12 cellular contexts compared by ENCODE assay signal in genomic region chr11:112655386-112655785, GRCh38.
A peak's percentile ranks its signal among the peaks of the same experiment; 100 is the strongest.
DNase-seq lines count a peak whose midpoint lies in the region; ATAC-seq, FAIRE-seq and TF ChIP-seq lines count a peak whose summit lies in the region.
"Had no signal": no experiment of that assay in that cellular context is flagged by ENCODE, and none has a peak within 500 bp of the region (broad histone marks: within the 10 kb centered on the region; RNA-seq: fewer than 3 reads in every experiment).

No MANE protein-coding gene starts in this region.

- peak; percentile 92 for DNase-seq in GM04504 (ENCODE audit: low read depth)
- DNase-seq in astrocyte (ENCODE audit: low read depth), result peak; percentile 86
- peak; percentile 74 to 87 for DNase-seq in heart right ventricle
- DNase-seq in sigmoid colon, result peak; percentile 84
- no peak for DNase-seq in activated CD8-positive, alpha-beta T cell treated with anti-CD3 and anti-CD28 coated beads, Interleukin-2, amount 10 ng/mL, durations not matched to agents 7 days and 5 days
- no peak for DNase-seq in NOMO-1 treated with DMSO at 0.1 percent for 48 hours (lab: John Stamatoyannopoulos, UW; ENCODE audit: unreplicated experiment)
- no peak for DNase-seq in endothelial cell (ENCODE audit: low spot score)
- DNase-seq: DMS79 treated with DMSO at 0.1 percent for 48 hours; NCI-H2171 treated with DMSO at 0.1 percent for 48 hours; stimulated activated naive CD8-positive, alpha-beta T cell treated with anti-CD3 and anti-CD28 coated beads, Interleukin-15, Interleukin-2, amounts not matched to agents 100 U/mL and 50 U/mL, for 24 hours; T-helper 9 cell had no signal

- H3K9me3 Mint-ChIP-seq in astrocyte (ENCODE audit: unreplicated experiment), result peaks cover 2% of the 10 kb centered on the region
- no peaks in the 10 kb centered on the region for H3K9me3 Mint-ChIP-seq in activated CD8-positive, alpha-beta T cell treated with anti-CD3 and anti-CD28 coated beads, Interleukin-2, amount 10 ng/mL, durations not matched to agents 7 days and 5 days (ENCODE audit: insufficient read depth)
- no peaks in the 10 kb centered on the region for H3K9me3 Mint-ChIP-seq in endothelial cell (ENCODE audit: unreplicated experiment)

- H4K20me1 ChIP-seq in astrocyte (ENCODE audit: insufficient read depth, low read length), result no peaks in the 10 kb centered on the region

- H3K4me3 Mint-ChIP-seq in astrocyte (ENCODE audit: unreplicated experiment) (no peak overlapping the region), endothelial cell (ENCODE audit: unreplicated experiment) (no peak overlapping the region)
- no peak overlapping the region for H3K4me3 Mint-ChIP-seq in activated CD8-positive, alpha-beta T cell treated with anti-CD3 and anti-CD28 coated beads, Interleukin-2, amount 10 ng/mL, durations not matched to agents 7 days and 5 days

- H3K27me3 ChIP-seq in astrocyte (ENCODE audit: insufficient read depth, low read length) (peaks cover 3% of the 10 kb centered on the region), heart right ventricle (no peaks in the 10 kb centered on the region), sigmoid colon (no peaks in the 10 kb centered on the region)

- peaks cover 4% of the 10 kb centered on the region for H3K27me3 Mint-ChIP-seq in astrocyte (ENCODE audit: low read depth, unreplicated experiment)
- peaks cover 2% of the 10 kb centered on the region for H3K27me3 Mint-ChIP-seq in activated CD8-positive, alpha-beta T cell treated with anti-CD3 and anti-CD28 coated beads, Interleukin-2, amount 10 ng/mL, durations not matched to agents 7 days and 5 days (ENCODE audit: low read depth)
- no peaks in the 10 kb centered on the region for H3K27me3 Mint-ChIP-seq in endothelial cell (ENCODE audit: unreplicated experiment)

- H3K4me3 ChIP-seq in astrocyte (ENCODE audit: insufficient read depth, low read depth, low read length) (no peak overlapping the region), heart right ventricle (no peak overlapping the region), sigmoid colon (no peak overlapping the region)

- intact Hi-C loops in heart right ventricle (cut with DNase I) (loop anchor here in 6 of 10 donors (10.0 kb wide), 6 partner anchors 99 to 629 kb away; partner anchors contain the start of gene NCAM1 (in 1 of the 6)), sigmoid colon (cut with DNase I) (no loop called here)

- FAIRE-seq in astrocyte (lab: Jason Lieb, UNC), result peak; percentile 39

- no peak overlapping the region for H2AFZ ChIP-seq in astrocyte (ENCODE audit: low read depth, low read length)

- H3K4me1 ChIP-seq in astrocyte (ENCODE audit: insufficient read depth, low read length), result peaks cover 20% of the 10 kb centered on the region
- peaks cover 8 to 67% (median 22%) of the 10 kb centered on the region in 9 donors for H3K4me1 ChIP-seq in heart right ventricle
- peaks cover 0 to 14% (median 2%) of the 10 kb centered on the region in 4 donors for H3K4me1 ChIP-seq in sigmoid colon

- 6 to 15% methylated on average over 2 of the region's 2 CpGs for WGBS in heart right ventricle, 2 donors
- 43 to 52% methylated on average over 2 of the region's 2 CpGs for WGBS in sigmoid colon, 2 donors

- no peak overlapping the region for H3K9ac ChIP-seq in astrocyte (ENCODE audit: low read length)

- TF ChIP-seq CTCF in astrocyte (IDR thresholded peaks at IDR 0.05; ENCODE audit: insufficient read depth, low read depth, low read length) (no peak), heart right ventricle (IDR thresholded peaks at IDR 0.05) (peak in 6 of 9 donors; percentile 8 to 47 (median 29)), sigmoid colon (IDR thresholded peaks at IDR 0.05) (no peak), endothelial cell (IDR thresholded peaks at IDR 0.05; ENCODE audit: unreplicated experiment) (no peak)

- peak; percentile 55 to 87 (median 84) for ATAC-seq in heart right ventricle
- no peak for ATAC-seq in activated CD8-positive, alpha-beta T cell treated with anti-CD3 and anti-CD28 coated beads, Interleukin-2, amount 10 ng/mL, durations not matched to agents 7 days and 5 days
- no peak for ATAC-seq in HG02642 (IDR thresholded peaks at IDR 0.05; ENCODE audit: poor library complexity, unreplicated experiment)
- ATAC-seq: stimulated activated naive CD8-positive, alpha-beta T cell treated with anti-CD3 and anti-CD28 coated beads, Interleukin-15, Interleukin-2, amounts not matched to agents 100 U/mL and 50 U/mL, for 24 hours had no signal

- CTCF ChIA-PET in activated CD8-positive, alpha-beta T cell treated with anti-CD3 and anti-CD28 coated beads, Interleukin-2, amount 10 ng/mL, durations not matched to agents 7 days and 5 days (lab: Charles Lee), result no interaction called here

- no peak for TF ChIP-seq EP300 in sigmoid colon (IDR thresholded peaks at IDR 0.05)

- H3K4me2 ChIP-seq in astrocyte (ENCODE audit: low read length), result no peak overlapping the region

- peaks cover 17% of the 10 kb centered on the region for H3K4me1 Mint-ChIP-seq in astrocyte (ENCODE audit: low read depth, unreplicated experiment)
- no peaks in the 10 kb centered on the region for H3K4me1 Mint-ChIP-seq in activated CD8-positive, alpha-beta T cell treated with anti-CD3 and anti-CD28 coated beads, Interleukin-2, amount 10 ng/mL, durations not matched to agents 7 days and 5 days (ENCODE audit: low read depth)
- no peaks in the 10 kb centered on the region for H3K4me1 Mint-ChIP-seq in endothelial cell (ENCODE audit: unreplicated experiment)

- no peaks in the 10 kb centered on the region for H3K9me3 ChIP-seq in astrocyte (ENCODE audit: insufficient read depth, low read depth, low read length)
- no peaks in the 10 kb centered on the region for H3K9me3 ChIP-seq in heart right ventricle
- no peaks in the 10 kb centered on the region for H3K9me3 ChIP-seq in sigmoid colon

- H3K27ac ChIP-seq in astrocyte (ENCODE audit: low read depth, low read length) (no peak overlapping the region), heart right ventricle (peak overlapping the region in 7 of 10 donors; percentile 17 to 72 (median 48)), sigmoid colon (no peak overlapping the region)

- POLR2A ChIA-PET in activated CD8-positive, alpha-beta T cell treated with anti-CD3 and anti-CD28 coated beads, Interleukin-2, amount 10 ng/mL, durations not matched to agents 7 days and 5 days (lab: Charles Lee), result no interaction called here

- TF ChIP-seq POLR2A in sigmoid colon (IDR thresholded peaks at IDR 0.05), result no peak

- H3K27ac Mint-ChIP-seq in astrocyte (ENCODE audit: unreplicated experiment) (no peak overlapping the region), endothelial cell (ENCODE audit: unreplicated experiment) (no peak overlapping the region)
- no peak overlapping the region for H3K27ac Mint-ChIP-seq in activated CD8-positive, alpha-beta T cell treated with anti-CD3 and anti-CD28 coated beads, Interleukin-2, amount 10 ng/mL, durations not matched to agents 7 days and 5 days

- no peaks in the 10 kb centered on the region for H3K36me3 Mint-ChIP-seq in astrocyte (ENCODE audit: low read depth, unreplicated experiment)
- H3K36me3 Mint-ChIP-seq in activated CD8-positive, alpha-beta T cell treated with anti-CD3 and anti-CD28 coated beads, Interleukin-2, amount 10 ng/mL, durations not matched to agents 7 days and 5 days (ENCODE audit: low read depth), result no peaks in the 10 kb centered on the region
- H3K36me3 Mint-ChIP-seq in endothelial cell (ENCODE audit: low read depth, unreplicated experiment), result no peaks in the 10 kb centered on the region

- no peaks in the 10 kb centered on the region for H3K79me2 ChIP-seq in astrocyte (ENCODE audit: insufficient read depth, low read length)

- H3K36me3 ChIP-seq in astrocyte (ENCODE audit: insufficient read depth, low read length) (no peaks in the 10 kb centered on the region), heart right ventricle (no peaks in the 10 kb centered on the region), sigmoid colon (no peaks in the 10 kb centered on the region)

Comparison
In these comparisons a context has a peak if more than half of its experiments do, and no peak if none do; other contexts are left out.
1. DNase-seq: peak in GM04504 (single experiment), astrocyte (single experiment), heart right ventricle (2 of 2) and sigmoid colon (single experiment); none in activated CD8-positive, alpha-beta T cell treated with anti-CD3 and anti-CD28 coated beads, Interleukin-2, amount 10 ng/mL, durations not matched to agents 7 days and 5 days (single experiment), NOMO-1 treated with DMSO at 0.1 percent for 48 hours (single experiment) and endothelial cell (single experiment).
2. H3K27ac ChIP-seq: peak in heart right ventricle (7 of 10); none in astrocyte (single experiment) and sigmoid colon (0 of 4).
3. CTCF ChIP-seq: peak in heart right ventricle (6 of 9); none in astrocyte (single experiment), sigmoid colon (0 of 4) and endothelial cell (single experiment).
4. ATAC-seq: peak in heart right ventricle (8 of 8); none in activated CD8-positive, alpha-beta T cell treated with anti-CD3 and anti-CD28 coated beads, Interleukin-2, amount 10 ng/mL, durations not matched to agents 7 days and 5 days (single experiment) and HG02642 (single experiment).